Comparison of ENCODE assay signal across 15 cellular contexts in genomic region chr1:5661196-5662130, GRCh38.
"Had no signal": no experiment of that assay in that cellular context is flagged by ENCODE, and none has a peak within 500 bp of the region (broad histone marks: within the 10 kb centered on the region; RNA-seq: fewer than 3 reads in every experiment).

No MANE protein-coding gene starts in this region.

- H3K9ac ChIP-seq: neural progenitor cell had no signal

- H3K27ac ChIP-seq: brain microvascular endothelial cell, neural progenitor cell, pancreas had no signal

- H3K27me3 ChIP-seq: brain microvascular endothelial cell, neural progenitor cell, pancreas had no signal

- H3K36me3 Mint-ChIP-seq: activated naive CD8-positive, alpha-beta T cell; neural progenitor cell; stimulated activated memory B cell treated with anti-CD40 and anti-IgM and Interleukin-4, amounts not matched to agents 10 μg/mL and 1 μg/mL and 100 μg/mL, for 72 hours had no signal

- H3K4me3 Mint-ChIP-seq: activated B cell treated with CpG ODN at 0.5 μM for 24 hours; activated CD8-positive, alpha-beta T cell treated with anti-CD3 and anti-CD28 coated beads, Interleukin-2, amount 10 ng/mL, durations not matched to agents 7 days and 5 days; activated naive CD8-positive, alpha-beta T cell; neural progenitor cell; stimulated activated memory B cell treated with anti-CD40 and anti-IgM and Interleukin-4, amounts not matched to agents 10 μg/mL and 1 μg/mL and 100 μg/mL, for 72 hours had no signal

- H3K4me2 ChIP-seq: neural progenitor cell had no signal

- H3K9me3 Mint-ChIP-seq: activated B cell treated with CpG ODN at 0.5 μM for 24 hours; stimulated activated memory B cell treated with anti-CD40 and anti-IgM and Interleukin-4, amounts not matched to agents 10 μg/mL and 1 μg/mL and 100 μg/mL, for 72 hours had no signal

- H3K27ac Mint-ChIP-seq: activated B cell treated with CpG ODN at 0.5 μM for 24 hours; activated CD8-positive, alpha-beta T cell treated with anti-CD3 and anti-CD28 coated beads, Interleukin-2, amount 10 ng/mL, durations not matched to agents 7 days and 5 days; activated naive CD8-positive, alpha-beta T cell; neural progenitor cell; stimulated activated memory B cell treated with anti-CD40 and anti-IgM and Interleukin-4, amounts not matched to agents 10 μg/mL and 1 μg/mL and 100 μg/mL, for 72 hours had no signal

- DNase-seq: activated B cell treated with CpG ODN at 0.5 μM for 24 hours; activated CD4-positive, alpha-beta T cell treated with anti-CD3 and anti-CD28 coated beads for 48 hours; activated CD8-positive, alpha-beta memory T cell treated with anti-CD3 and anti-CD28 coated beads, Interleukin-2, amount 50 U/mL, for 4 hours; activated CD8-positive, alpha-beta T cell treated with anti-CD3 and anti-CD28 coated beads, Interleukin-2, amount 10 ng/mL, durations not matched to agents 7 days and 5 days; activated gamma-delta T cell treated with Interleukin-2 at 50 U/mL for 16 hours; activated T-cell treated with anti-CD3 and anti-CD28 coated beads, Interleukin-2, amount 50 U/mL, for 48 hours; brain microvascular endothelial cell; cerebellar nuclear complex; effector memory CD4-positive, alpha-beta T cell; foreskin melanocyte; stimulated activated CD4-positive, alpha-beta T cell treated with anti-CD3 and anti-CD28 coated beads, Interleukin-2, amount 100 ng/mL, for 48 hours had no signal

- H3K4me1 Mint-ChIP-seq: activated B cell treated with CpG ODN at 0.5 μM for 24 hours; stimulated activated memory B cell treated with anti-CD40 and anti-IgM and Interleukin-4, amounts not matched to agents 10 μg/mL and 1 μg/mL and 100 μg/mL, for 72 hours had no signal

- H3K4me3 ChIP-seq: neural progenitor cell, pancreas had no signal

- H3K36me3 ChIP-seq: brain microvascular endothelial cell, neural progenitor cell, pancreas had no signal

- H3K4me1 ChIP-seq: neural progenitor cell, pancreas had no signal

- H3K9me3 ChIP-seq: pancreas had no signal
